32 cellular contexts compared by ENCODE assay signal in genomic region chr7:104499975-104500374, GRCh38.
"Had no signal": no experiment of that assay in that cellular context is flagged by ENCODE, and none has a peak within 500 bp of the region (broad histone marks: within the 10 kb centered on the region; RNA-seq: fewer than 3 reads in every experiment).

No MANE protein-coding gene starts in this region.

- H3K9me3 ChIP-seq: adrenal gland, body of pancreas, breast epithelium had no signal

- ATAC-seq: activated CD8-positive, alpha-beta memory T cell treated with anti-CD3 and anti-CD28 coated beads, Interleukin-2, amount 10 ng/mL, durations not matched to agents 7 days and 5 days; activated CD8-positive, alpha-beta T cell treated with anti-CD3 and anti-CD28 coated beads, Interleukin-2, amount 10 ng/mL, durations not matched to agents 7 days and 5 days; activated naive CD4-positive, alpha-beta T cell treated with anti-CD3 and anti-CD28 coated beads, Interleukin-2, amount 50 U/mL, for 72 hours; body of pancreas had no signal

- H3K27ac ChIP-seq: adrenal gland, body of pancreas, brain microvascular endothelial cell, breast epithelium, VCaP had no signal

- H3K27me3 ChIP-seq: adrenal gland, body of pancreas, brain microvascular endothelial cell, breast epithelium had no signal

- FAIRE-seq: astrocyte, colon, TTC549 had no signal

- H3K36me3 ChIP-seq: adrenal gland, brain microvascular endothelial cell, breast epithelium had no signal

- DNase-seq: activated B cell treated with CpG ODN at 0.5 μM for 24 hours; activated CD4-positive, alpha-beta memory T cell treated with anti-CD3 and anti-CD28 coated beads, Interleukin-2, amount 10 ng/mL, durations not matched to agents 7 days and 5 days; activated CD4-positive, alpha-beta T cell treated with anti-CD3 and anti-CD28 coated beads for 4 hours; activated CD4-positive, alpha-beta T cell treated with anti-CD3 and anti-CD28 coated beads, Interleukin-2, amount 10 ng/mL, durations not matched to agents 24 days and 14 days; activated CD4-positive, alpha-beta T cell treated with anti-CD3 and anti-CD28 coated beads, Interleukin-2, amount 50 U/mL, for 1 hour; activated CD4-positive, alpha-beta T cell treated with anti-CD3 and anti-CD28 coated beads, Interleukin-2, amount 50 U/mL, for 4 hours; activated CD4-positive, CD25-positive, alpha-beta regulatory T cell treated with anti-CD3 and anti-CD28 coated beads, Interleukin-2, amount 50 U/mL, for 72 hours; activated CD8-positive, alpha-beta memory T cell treated with anti-CD3 and anti-CD28 coated beads for 24 hours; activated CD8-positive, alpha-beta memory T cell treated with anti-CD3 and anti-CD28 coated beads, Interleukin-2, amount 10 ng/mL, durations not matched to agents 7 days and 5 days; activated CD8-positive, alpha-beta memory T cell treated with anti-CD3 and anti-CD28 coated beads, Interleukin-2, amount 50 U/mL, for 48 hours; activated CD8-positive, alpha-beta T cell treated with anti-CD3 and anti-CD28 coated beads, Interleukin-2, amount 10 ng/mL, durations not matched to agents 7 days and 5 days; activated effector memory CD4-positive, alpha-beta T cell treated with Interleukin-2 at 50 U/mL for 16 hours; activated gamma-delta T cell; activated naive CD4-positive, alpha-beta T cell treated with anti-CD3 and anti-CD28 coated beads for 36 hours; activated naive CD4-positive, alpha-beta T cell treated with anti-CD3 and anti-CD28 coated beads, Interleukin-2, amount 50 U/mL, for 16 hours; activated naive CD8-positive, alpha-beta T cell treated with anti-CD3 and anti-CD28 coated beads for 36 hours; activated T-cell treated with anti-CD3 and anti-CD28 coated beads, Interleukin-2, amount 50 U/mL, for 24 hours; activated T-cell treated with anti-CD3 and anti-CD28 coated beads, Interleukin-2, amount 50 U/mL, for 48 hours; adrenal gland; amniotic stem cell; aorta; body of pancreas; brain microvascular endothelial cell; central memory CD4-positive, alpha-beta T cell; T-helper 2 cell; T-helper 9 cell had no signal

- H3K4me3 ChIP-seq: adrenal gland, body of pancreas, breast epithelium had no signal

- H3K4me1 ChIP-seq: adrenal gland, body of pancreas, breast epithelium had no signal
